Comparison of ENCODE assay signal across 16 cellular contexts in genomic region chr10:100355069-100355468, GRCh38. TPM values are rescaled to one million over a fixed set of nuclear protein-coding genes. Genes with fewer than 3 reads are reported as not detected.
DNase-seq lines count a peak whose midpoint lies in the region; ATAC-seq and TF ChIP-seq lines count a peak whose summit lies in the region.
"Had no signal": no experiment of that assay in that cellular context is flagged by ENCODE, and none has a peak within 500 bp of the region (broad histone marks: within the 10 kb centered on the region; RNA-seq: fewer than 3 reads in every experiment).

No MANE protein-coding gene starts in this region.

- ATAC-seq in GM21381 (IDR thresholded peaks at IDR 0.05; ENCODE audit: unreplicated experiment): no peak

- peak overlapping the region; percentile 7; the same call in 1 of the 2 replicates for H3K4me2 ChIP-seq in DOHH2 (ENCODE audit: low read length)
- H3K4me2 ChIP-seq: BLaER1 treated with 17β-estradiol and CSF1 and Interleukin-3, amounts not matched to agents 10 nM and 100 nM; PC-9 had no signal

- TF ChIP-seq CTCF in A673 (conservative IDR thresholded peaks at IDR 0.05; ENCODE audit: low read depth, low read length) (no peak), DOHH2 (IDR thresholded peaks at IDR 0.05; ENCODE audit: low read depth, low read length, poor library complexity, severe bottlenecking) (no peak)

- CTCF ChIA-PET in A673 (lab: Charles Lee): no interaction called here

- POLR2A ChIA-PET in A673 (lab: Charles Lee; ENCODE audit: low non-redundant PET): no interaction called here

- DNase-seq in A673 (ENCODE audit: low spot score): no peak
- no peak for DNase-seq in activated T-helper 2 cell treated with anti-CD3 and anti-CD28 coated beads, Interferon-gamma antibody, Interleukin-2, Interleukin-4, amounts not matched to agents 10 μg/mL and 5 μg/mL and 100 μg/mL, durations not matched to agents 14 hours and 24 hours and 36 hours (ENCODE audit: low spot score)
- no peak for DNase-seq in DMS 273 (lab: John Stamatoyannopoulos, UW; ENCODE audit: unreplicated experiment)
- no peak for DNase-seq in SJCRH30
- DNase-seq in SW480 (ENCODE audit: low spot score): no peak
- DNase-seq: H7, NCI-H1048, NCI-H1694, NCI-H446, PC-9, Right ventricle myocardium superior had no signal

- intact Hi-C loops in A673 (cut with micrococcal nuclease; ENCODE audit: unreplicated experiment): no loop called here
- intact Hi-C loops in activated T-helper 2 cell treated with anti-CD3 and anti-CD28 coated beads, Interferon-gamma antibody, Interleukin-2, Interleukin-4, amounts not matched to agents 10 μg/mL and 5 μg/mL and 100 μg/mL, durations not matched to agents 14 hours and 24 hours and 36 hours (cut with micrococcal nuclease): no loop called here

- H3K27me3 Mint-ChIP-seq in activated T-helper 2 cell treated with anti-CD3 and anti-CD28 coated beads, Interferon-gamma antibody, Interleukin-2, Interleukin-4, amounts not matched to agents 10 μg/mL and 5 μg/mL and 100 μg/mL, durations not matched to agents 14 hours and 24 hours and 36 hours (ENCODE audit: low read depth): no peaks in the 10 kb centered on the region
- H3K27me3 Mint-ChIP-seq: IgD-negative memory B cell had no signal

- H3K9me3 ChIP-seq in A673 (ENCODE audit: low read depth, low read length, poor library complexity, severe bottlenecking) (no peaks in the 10 kb centered on the region), DOHH2 (ENCODE audit: control insufficient read depth, insufficient read depth, low read length) (no peaks in the 10 kb centered on the region), mesodermal cell (ENCODE audit: control insufficient read depth, low read length) (no peaks in the 10 kb centered on the region), SJCRH30 (replicated peaks) (no peaks in the 10 kb centered on the region)
- H3K9me3 ChIP-seq: BLaER1 treated with 17β-estradiol and CSF1 and Interleukin-3, amounts not matched to agents 10 nM and 100 nM had no signal

- peaks cover 69% of the 10 kb centered on the region for H3K4me1 Mint-ChIP-seq in activated T-helper 2 cell treated with anti-CD3 and anti-CD28 coated beads, Interferon-gamma antibody, Interleukin-2, Interleukin-4, amounts not matched to agents 10 μg/mL and 5 μg/mL and 100 μg/mL, durations not matched to agents 14 hours and 24 hours and 36 hours (ENCODE audit: low read depth)
- H3K4me1 Mint-ChIP-seq: IgD-negative memory B cell had no signal

- peaks cover 59% of the 10 kb centered on the region for H4K20me1 ChIP-seq in DOHH2 (ENCODE audit: control insufficient read depth, insufficient read depth, low read depth, low read length)

- H3K9me2 ChIP-seq in DOHH2 (replicated peaks; ENCODE audit: control insufficient read depth, low read length): no peaks in the 10 kb centered on the region

- 99 to 100% methylated on average over 3 to 4 of the region's 5 CpGs for WGBS in mesodermal cell (ENCODE audit: insufficient coverage in 2 of 2), 2 experiments

- no TSS peak for BruUV-seq in A673 (replicated peaks; lab: Mats Ljungman, UMichigan)

- no peak overlapping the region for H3K4me3 ChIP-seq in A673 (ENCODE audit: low read depth, low read length, poor library complexity, severe bottlenecking)
- no peak overlapping the region for H3K4me3 ChIP-seq in DOHH2 (ENCODE audit: low read length)
- no peak overlapping the region for H3K4me3 ChIP-seq in mesodermal cell (ENCODE audit: extremely low read depth, insufficient read depth, low read length, poor library complexity, severe bottlenecking)
- H3K4me3 ChIP-seq in SJCRH30: no peak overlapping the region
- H3K4me3 ChIP-seq: BLaER1 treated with 17β-estradiol and CSF1 and Interleukin-3, amounts not matched to agents 10 nM and 100 nM; PC-9 had no signal

- peak overlapping the region; percentile 44 for H3K27ac Mint-ChIP-seq in activated T-helper 2 cell treated with anti-CD3 and anti-CD28 coated beads, Interferon-gamma antibody, Interleukin-2, Interleukin-4, amounts not matched to agents 10 μg/mL and 5 μg/mL and 100 μg/mL, durations not matched to agents 14 hours and 24 hours and 36 hours
- H3K27ac Mint-ChIP-seq: IgD-negative memory B cell had no signal

- H3K27ac ChIP-seq in A673 (ENCODE audit: low read depth, low read length, poor library complexity, severe bottlenecking) (peak overlapping the region; percentile 45), DOHH2 (ENCODE audit: low read depth, low read length) (no peak overlapping the region), mesodermal cell (ENCODE audit: low read depth, low read length, severe bottlenecking) (peak overlapping the region; percentile 33), SJCRH30 (no peak overlapping the region)
- H3K27ac ChIP-seq: BLaER1 treated with 17β-estradiol and CSF1 and Interleukin-3, amounts not matched to agents 10 nM and 100 nM; PC-9 had no signal

- H3K36me3 ChIP-seq in A673 (ENCODE audit: insufficient read depth, low read length, poor library complexity, severe bottlenecking) (peaks cover 96% of the 10 kb centered on the region), DOHH2 (ENCODE audit: control insufficient read depth, low read length) (peaks cover 94% of the 10 kb centered on the region), mesodermal cell (ENCODE audit: control insufficient read depth, insufficient read depth, low read length) (peaks cover 94% of the 10 kb centered on the region), SJCRH30 (peaks cover 96% of the 10 kb centered on the region)

- H3K27me3 ChIP-seq in A673 (replicated peaks; ENCODE audit: insufficient read depth, low read depth, low read length, poor library complexity) (no peaks in the 10 kb centered on the region), DOHH2 (ENCODE audit: control insufficient read depth, low read length) (no peaks in the 10 kb centered on the region), SJCRH30 (no peaks in the 10 kb centered on the region)
- H3K27me3 ChIP-seq: BLaER1 treated with 17β-estradiol and CSF1 and Interleukin-3, amounts not matched to agents 10 nM and 100 nM had no signal

- H3K36me3 Mint-ChIP-seq in activated T-helper 2 cell treated with anti-CD3 and anti-CD28 coated beads, Interferon-gamma antibody, Interleukin-2, Interleukin-4, amounts not matched to agents 10 μg/mL and 5 μg/mL and 100 μg/mL, durations not matched to agents 14 hours and 24 hours and 36 hours (ENCODE audit: low read depth): peaks cover 93% of the 10 kb centered on the region

- no peaks in the 10 kb centered on the region for H3K9me3 Mint-ChIP-seq in activated T-helper 2 cell treated with anti-CD3 and anti-CD28 coated beads, Interferon-gamma antibody, Interleukin-2, Interleukin-4, amounts not matched to agents 10 μg/mL and 5 μg/mL and 100 μg/mL, durations not matched to agents 14 hours and 24 hours and 36 hours
- H3K9me3 Mint-ChIP-seq: IgD-negative memory B cell had no signal

- no peak overlapping the region for H3K4me3 Mint-ChIP-seq in activated T-helper 2 cell treated with anti-CD3 and anti-CD28 coated beads, Interferon-gamma antibody, Interleukin-2, Interleukin-4, amounts not matched to agents 10 μg/mL and 5 μg/mL and 100 μg/mL, durations not matched to agents 14 hours and 24 hours and 36 hours (ENCODE audit: low read depth)
- H3K4me3 Mint-ChIP-seq: IgD-negative memory B cell had no signal

- peaks cover 40% of the 10 kb centered on the region for H3F3A ChIP-seq in DOHH2 (ENCODE audit: control insufficient read depth, insufficient read depth)

- peaks cover 89% of the 10 kb centered on the region for H3K79me2 ChIP-seq in DOHH2 (ENCODE audit: control insufficient read depth, low read length)

- H3K4me1 ChIP-seq in A673 (ENCODE audit: insufficient read depth, low read length, poor library complexity, severe bottlenecking) (peaks cover 39% of the 10 kb centered on the region), DOHH2 (ENCODE audit: control insufficient read depth, low read length) (peaks cover 42% of the 10 kb centered on the region), mesodermal cell (ENCODE audit: control insufficient read depth, insufficient read depth, low read length, poor library complexity, severe bottlenecking) (peaks cover 72% of the 10 kb centered on the region), SJCRH30 (peaks cover 14% of the 10 kb centered on the region; the same call in 1 of the 2 replicates)

RNA-seq across cellular contexts. Expression of gene SCD, which starts 8.0 kb away (rescaled TPM):
- total RNA-seq in A673 (2021): 519 and 559 TPM in 2 replicates
- 273 and 278 TPM in 2 replicates for total RNA-seq in activated T-helper 2 cell treated with anti-CD3 and anti-CD28 coated beads, Interferon-gamma antibody, Interleukin-2, Interleukin-4, amounts not matched to agents 10 μg/mL and 5 μg/mL and 100 μg/mL, durations not matched to agents 14 hours and 24 hours and 36 hours
- polyA plus RNA-seq in mesodermal cell (2013, experiment 1 of 2): 627 TPM
- polyA plus RNA-seq in mesodermal cell (2013, experiment 2 of 2): 566 TPM
- 421 and 427 TPM in 2 replicates for total RNA-seq in SJCRH30 (2014; rRNA removed; shearing (Covaris generic))

RNA-seq across cellular contexts. Expression of gene PKD2L1, which starts 25.0 kb away (rescaled TPM):
- not detected in 2 replicates for total RNA-seq in A673 (2021)
- total RNA-seq in activated T-helper 2 cell treated with anti-CD3 and anti-CD28 coated beads, Interferon-gamma antibody, Interleukin-2, Interleukin-4, amounts not matched to agents 10 μg/mL and 5 μg/mL and 100 μg/mL, durations not matched to agents 14 hours and 24 hours and 36 hours: not detected in 2 replicates
- polyA plus RNA-seq in mesodermal cell (2013, experiment 1 of 2): not detected
- polyA plus RNA-seq in mesodermal cell (2013, experiment 2 of 2): not detected
- total RNA-seq in SJCRH30 (2014; rRNA removed; shearing (Covaris generic)): not detected in 2 replicates
- total RNA-seq: H7, PC-9, Right ventricle myocardium superior had no signal
- polyA plus RNA-seq: IgD-negative memory B cell had no signal

Comparison
In these comparisons a context has a peak if more than half of its experiments do, and no peak if none do; other contexts are left out.
1. H3K27ac ChIP-seq: peak in A673 (single experiment) and mesodermal cell (single experiment); none in DOHH2 (single experiment) and SJCRH30 (single experiment).